Comparison of ENCODE assay signal across 9 cellular contexts in genomic region chr10:110803239-110803593, GRCh38.
A peak's percentile ranks its signal among the peaks of the same experiment; 100 is the strongest.
DNase-seq lines count a peak whose midpoint lies in the region; ATAC-seq and TF ChIP-seq lines count a peak whose summit lies in the region.
"Had no signal": no experiment of that assay in that cellular context is flagged by ENCODE, and none has a peak within 500 bp of the region (broad histone marks: within the 10 kb centered on the region; RNA-seq: fewer than 3 reads in every experiment).

No MANE protein-coding gene starts in this region.

- H3K9me3 ChIP-seq in Loucy (ENCODE audit: insufficient read depth, low read depth, low read length), result no peaks in the 10 kb centered on the region
- H3K9me3 ChIP-seq in muscle layer of colon (ENCODE audit: low read length), result no peaks in the 10 kb centered on the region

- DNase-seq in GM13976 (ENCODE audit: low spot score) (peak; percentile 48), GM19240 (ENCODE audit: insufficient read length, low spot score) (no peak), HFFc6 (no peak), hypothalamus (lab: John Stamatoyannopoulos, UW) (no peak)

- H3K36me3 ChIP-seq in Loucy (ENCODE audit: insufficient read depth, low read length), result no peaks in the 10 kb centered on the region
- no peaks in the 10 kb centered on the region for H3K36me3 ChIP-seq in muscle layer of colon (ENCODE audit: insufficient read depth, low read length)

- H3K27ac ChIP-seq in muscle layer of colon (ENCODE audit: low read depth, low read length), result peak overlapping the region; percentile 55

- H3K9me3 Mint-ChIP-seq in HFFc6, result no peaks in the 10 kb centered on the region
- H3K9me3 Mint-ChIP-seq: activated naive CD4-positive, alpha-beta T cell treated with anti-CD3 and anti-CD28 coated beads for 36 hours had no signal

- no peaks in the 10 kb centered on the region for H4K20me1 ChIP-seq in Loucy (ENCODE audit: insufficient read depth, low read length, poor library complexity, severe bottlenecking)

- no peak overlapping the region for H3K27ac Mint-ChIP-seq in HFFc6

- no peaks in the 10 kb centered on the region for H3F3A ChIP-seq in Loucy (ENCODE audit: low read depth)

- H3K4me1 ChIP-seq in Loucy (ENCODE audit: insufficient read depth, low read length, poor library complexity, severe bottlenecking), result peaks cover 12% of the 10 kb centered on the region
- H3K4me1 ChIP-seq in muscle layer of colon (ENCODE audit: insufficient read depth, low read length), result peaks cover 38% of the 10 kb centered on the region

- no peak overlapping the region for H3K9ac ChIP-seq in Loucy (ENCODE audit: low read depth, low read length, poor library complexity, severe bottlenecking)
- no peak overlapping the region for H3K9ac ChIP-seq in muscle layer of colon (ENCODE audit: low read length)

- H3K9me2 ChIP-seq in Loucy (replicated peaks; ENCODE audit: low read depth, low read length), result no peaks in the 10 kb centered on the region

- ATAC-seq in GM21528 (IDR thresholded peaks at IDR 0.05; ENCODE audit: low FRiP score, unreplicated experiment) (peak; percentile 62), HG03139 (IDR thresholded peaks at IDR 0.05; ENCODE audit: unreplicated experiment) (no peak)

- H3K4me3 ChIP-seq in Loucy (ENCODE audit: low read length, poor library complexity, severe bottlenecking) (no peak overlapping the region), muscle layer of colon (ENCODE audit: low read depth in 1 of 2, low read length in 2 of 2) (no peak overlapping the region)

- H3K36me3 Mint-ChIP-seq in HFFc6 (ENCODE audit: low read depth), result no peaks in the 10 kb centered on the region

- H2AFZ ChIP-seq in Loucy (ENCODE audit: low read length), result 0 out of 2 replicates have a peak overlapping the region, but pooled peaks have one; percentile 65

- H3K27me3 ChIP-seq in Loucy (ENCODE audit: insufficient read depth, low read length, poor library complexity, severe bottlenecking) (no peaks in the 10 kb centered on the region), muscle layer of colon (ENCODE audit: control insufficient read depth in 1 of 2, insufficient read depth in 2 of 2, low read length in 2 of 2) (no peaks in the 10 kb centered on the region)

- no peak overlapping the region for H3K4me3 Mint-ChIP-seq in HFFc6

- no peaks in the 10 kb centered on the region for H3K79me2 ChIP-seq in Loucy (ENCODE audit: insufficient read depth, low read length)

- TF ChIP-seq CTCF in GM13976 (IDR thresholded peaks at IDR 0.05; ENCODE audit: borderline replicate concordance, control extremely low read depth, extremely low read depth, insufficient read depth, missing control alignments) (no peak), Loucy (conservative IDR thresholded peaks at IDR 0.05; ENCODE audit: low read length) (no peak), HFFc6 (IDR thresholded peaks at IDR 0.05) (no peak)

- peaks cover 24% of the 10 kb centered on the region for H3K4me1 Mint-ChIP-seq in HFFc6 (ENCODE audit: low read depth)

- H3K4me2 ChIP-seq in Loucy (ENCODE audit: low read depth, low read length, poor library complexity, severe bottlenecking), result no peak overlapping the region

- H3K27me3 Mint-ChIP-seq in HFFc6 (ENCODE audit: insufficient read depth), result peaks cover 30% of the 10 kb centered on the region

- in situ Hi-C loops in GM13976 (cut with MboI; ENCODE audit: low sequenced_read_pairs, unreplicated experiment), result no loop called here
